In the genomic region with DNA sequence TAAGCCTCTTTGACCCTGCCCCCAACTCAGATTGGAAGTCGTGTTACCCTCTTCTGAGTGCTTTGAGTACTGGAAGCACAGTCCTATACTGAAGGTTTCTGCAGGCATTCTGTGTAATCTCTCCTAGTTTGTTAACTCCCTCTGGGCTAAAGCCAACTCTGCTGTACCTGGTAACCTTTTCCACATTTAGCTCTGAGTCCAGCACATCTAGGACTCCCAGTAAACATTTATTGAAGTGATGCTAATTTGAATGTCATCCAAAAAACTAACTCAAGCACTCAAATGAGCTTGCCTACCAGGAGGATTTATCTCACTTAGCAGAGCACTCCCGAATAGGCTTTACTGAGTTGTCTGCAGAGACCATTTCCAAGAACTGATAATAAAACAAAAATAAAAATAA, we compare ENCODE assay signal across 28 cellular contexts.
"Had no signal": no experiment of that assay in that cellular context is flagged by ENCODE, and none has a peak within 500 bp of the region (broad histone marks: within the 10 kb centered on the region; RNA-seq: fewer than 3 reads in every experiment).

No MANE protein-coding gene starts in this region.

- H3K36me3 ChIP-seq: brain microvascular endothelial cell, MG63, SJSA1 had no signal

- H3K4me1 ChIP-seq: SJSA1 had no signal

- H3K27ac ChIP-seq: brain microvascular endothelial cell, SJSA1 had no signal

- DNase-seq: activated CD4-positive, alpha-beta T cell treated with anti-CD3 and anti-CD28 coated beads, Interleukin-2, amount 10 ng/mL, durations not matched to agents 24 days and 14 days; activated CD4-positive, alpha-beta T cell treated with anti-CD3 and anti-CD28 coated beads, Interleukin-2, amount 50 U/mL, for 4 hours; activated CD8-positive, alpha-beta T cell treated with anti-CD3 and anti-CD28 coated beads for 36 hours; activated effector memory CD4-positive, alpha-beta T cell treated with anti-CD3 and anti-CD28 coated beads, Interleukin-2, amount 50 U/mL, for 16 hours; activated naive CD4-positive, alpha-beta T cell; activated naive CD4-positive, alpha-beta T cell treated with anti-CD3 and anti-CD28 coated beads, Interleukin-2, amount 50 U/mL, for 16 hours; activated naive CD8-positive, alpha-beta T cell treated with anti-CD3 and anti-CD28 coated beads for 36 hours; activated T-cell treated with anti-CD3 and anti-CD28 coated beads, Interleukin-2, amount 50 U/mL, for 1 hour; activated T-cell treated with anti-CD3 and anti-CD28 coated beads, Interleukin-2, amount 50 U/mL, for 72 hours; amniotic stem cell; aorta; brain microvascular endothelial cell; Karpas-422; KBM-7; MG63; NCI-H1048; NCI-H1105 treated with DMSO at 0.1 percent for 48 hours; NCI-H1436; NCI-H1930; NCI-H2081 treated with DMSO at 0.1 percent for 48 hours; NCI-H345; NCI-H510A treated with DMSO at 0.1 percent for 48 hours; NCI-H526 treated with DMSO at 0.1 percent for 48 hours; NCI-H774; SHP77 treated with DMSO at 0.1 percent for 48 hours; SK-N-SH had no signal

- ATAC-seq: activated CD8-positive, alpha-beta T cell treated with anti-CD3 and anti-CD28 coated beads for 36 hours; activated T-cell treated with anti-CD3 and anti-CD28 coated beads, Interleukin-2, amount 50 U/mL, for 72 hours; activated T-helper 17 cell treated with anti-CD3 and anti-CD28 coated beads, Interleukin-2, amount 50 U/mL, for 72 hours had no signal

- H3K4me3 ChIP-seq: MG63, SJSA1 had no signal

- H3K9me3 ChIP-seq: SJSA1, SK-N-SH had no signal

- H3K27me3 ChIP-seq: brain microvascular endothelial cell, MG63, SJSA1 had no signal
